ENCODE assay signal across 19 cellular contexts in genomic region chr19:30309983-30310805, GRCh38.
"Had no signal": no experiment of that assay in that cellular context is flagged by ENCODE, and none has a peak within 500 bp of the region (broad histone marks: within the 10 kb centered on the region; RNA-seq: fewer than 3 reads in every experiment).

No MANE protein-coding gene starts in this region.

- ATAC-seq: activated CD8-positive, alpha-beta T cell treated with anti-CD3 and anti-CD28 coated beads, Interleukin-2, amount 10 ng/mL, durations not matched to agents 7 days and 5 days; activated T-cell treated with anti-CD3 and anti-CD28 coated beads, Interleukin-2, amount 50 U/mL, for 4 hours; left lobe of liver; sciatic nerve; SK-N-SH treated with all-trans-retinoic acid at 6 μM for 48 hours; stimulated activated naive B cell treated with anti-CD40 and anti-IgM and Interleukin-4, amounts not matched to agents 10 μg/mL and 1 μg/mL and 100 μg/mL, for 72 hours; T-cell had no signal

- H3K9me3 ChIP-seq: neutrophil had no signal

- H3K4me1 ChIP-seq: parathyroid adenoma, tibial artery had no signal

- H3K4me2 ChIP-seq: smooth muscle cell had no signal

- H3K4me3 ChIP-seq: cardiac muscle cell, smooth muscle cell, tibial artery had no signal

- H3K27ac ChIP-seq: cardiac muscle cell, neutrophil, parathyroid adenoma, tibial artery had no signal

- H3K36me3 ChIP-seq: cardiac muscle cell, neutrophil, tibial artery had no signal

- H3K9ac ChIP-seq: parathyroid adenoma had no signal

- H3K27me3 ChIP-seq: cardiac muscle cell, neutrophil, tibial artery had no signal

- H2AFZ ChIP-seq: parathyroid adenoma had no signal

- FAIRE-seq: endometrium, frontal cortex, kidney had no signal

- DNase-seq: activated CD4-positive, alpha-beta T cell treated with anti-CD3 and anti-CD28 coated beads, Interleukin-2, amount 10 ng/mL, durations not matched to agents 7 days and 5 days; activated CD8-positive, alpha-beta T cell treated with anti-CD3 and anti-CD28 coated beads, Interleukin-2, amount 10 ng/mL, durations not matched to agents 7 days and 5 days; activated T-cell treated with anti-CD3 and anti-CD28 coated beads, Interleukin-2, amount 50 U/mL, for 4 hours; erythroblast; kidney; stimulated activated CD4-positive, alpha-beta T cell treated with anti-CD3 and anti-CD28 coated beads, Interleukin-4, amount 100 ng/mL, for 4 hours; stimulated activated naive B cell treated with anti-CD40 and anti-IgM and Interleukin-4, amounts not matched to agents 10 μg/mL and 1 μg/mL and 100 μg/mL, for 72 hours; T-cell; T-helper 9 cell; tibial artery had no signal

- H3K79me2 ChIP-seq: parathyroid adenoma had no signal
